1 cellular context compared by ENCODE assay signal in the genomic region with DNA sequence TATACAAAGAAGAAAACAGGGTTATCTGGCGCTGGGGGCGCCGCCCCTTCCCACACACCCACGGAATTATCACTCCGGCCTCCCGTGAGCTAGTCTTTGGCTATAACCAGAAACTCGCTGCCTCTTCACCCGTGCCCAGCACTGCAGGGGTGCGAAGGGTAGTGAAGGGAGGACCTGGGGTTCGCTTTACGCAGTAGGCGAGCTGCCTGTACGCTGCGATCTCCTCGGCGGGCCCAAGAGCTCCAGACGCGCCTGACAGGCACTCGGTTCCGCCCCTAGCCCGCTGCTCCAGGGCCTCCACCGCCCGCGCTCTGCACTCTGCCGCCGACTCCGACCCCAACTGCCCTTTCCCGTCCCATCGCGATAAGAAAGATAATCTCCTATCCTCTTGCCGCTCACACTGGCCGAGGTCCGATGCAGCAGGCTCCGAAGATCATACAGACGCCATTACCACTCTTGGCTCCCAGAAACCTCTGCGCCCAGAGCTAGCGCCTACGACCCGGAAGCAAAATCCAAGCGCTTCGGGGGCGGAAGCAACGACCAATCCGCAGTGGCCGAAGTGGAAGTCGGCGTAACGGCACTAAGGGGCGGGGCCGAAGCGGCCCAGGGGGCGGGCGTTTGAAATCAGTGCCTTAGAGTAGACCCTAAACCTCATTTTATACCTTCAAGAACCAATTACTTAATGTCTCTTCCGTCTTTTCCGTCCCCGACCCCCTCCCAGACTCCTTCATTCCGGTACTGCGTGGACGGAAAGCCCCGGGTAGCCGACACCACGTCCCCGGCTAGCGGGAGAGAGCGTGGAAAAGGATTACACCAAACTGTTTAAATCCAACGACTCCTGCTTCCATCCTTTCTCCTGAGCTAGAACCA.
TF ChIP-seq lines count a peak whose summit lies in the region.

A gene (minus strand): TSS at position 458 of the 870 bp plus-strand sequence. CDS start 1,371 bp downstream, outside the sequence.
A gene (plus strand): TSS at position 611 of the 870 bp plus-strand sequence. CDS start 23,664 bp downstream, outside the sequence.

TF ChIP-seq in K562, 482 proteins besides CTCF, POLR2A, EP300 and RAD21 (continued from another document and continues in another):
- TF ChIP-seq, protein P1, sequence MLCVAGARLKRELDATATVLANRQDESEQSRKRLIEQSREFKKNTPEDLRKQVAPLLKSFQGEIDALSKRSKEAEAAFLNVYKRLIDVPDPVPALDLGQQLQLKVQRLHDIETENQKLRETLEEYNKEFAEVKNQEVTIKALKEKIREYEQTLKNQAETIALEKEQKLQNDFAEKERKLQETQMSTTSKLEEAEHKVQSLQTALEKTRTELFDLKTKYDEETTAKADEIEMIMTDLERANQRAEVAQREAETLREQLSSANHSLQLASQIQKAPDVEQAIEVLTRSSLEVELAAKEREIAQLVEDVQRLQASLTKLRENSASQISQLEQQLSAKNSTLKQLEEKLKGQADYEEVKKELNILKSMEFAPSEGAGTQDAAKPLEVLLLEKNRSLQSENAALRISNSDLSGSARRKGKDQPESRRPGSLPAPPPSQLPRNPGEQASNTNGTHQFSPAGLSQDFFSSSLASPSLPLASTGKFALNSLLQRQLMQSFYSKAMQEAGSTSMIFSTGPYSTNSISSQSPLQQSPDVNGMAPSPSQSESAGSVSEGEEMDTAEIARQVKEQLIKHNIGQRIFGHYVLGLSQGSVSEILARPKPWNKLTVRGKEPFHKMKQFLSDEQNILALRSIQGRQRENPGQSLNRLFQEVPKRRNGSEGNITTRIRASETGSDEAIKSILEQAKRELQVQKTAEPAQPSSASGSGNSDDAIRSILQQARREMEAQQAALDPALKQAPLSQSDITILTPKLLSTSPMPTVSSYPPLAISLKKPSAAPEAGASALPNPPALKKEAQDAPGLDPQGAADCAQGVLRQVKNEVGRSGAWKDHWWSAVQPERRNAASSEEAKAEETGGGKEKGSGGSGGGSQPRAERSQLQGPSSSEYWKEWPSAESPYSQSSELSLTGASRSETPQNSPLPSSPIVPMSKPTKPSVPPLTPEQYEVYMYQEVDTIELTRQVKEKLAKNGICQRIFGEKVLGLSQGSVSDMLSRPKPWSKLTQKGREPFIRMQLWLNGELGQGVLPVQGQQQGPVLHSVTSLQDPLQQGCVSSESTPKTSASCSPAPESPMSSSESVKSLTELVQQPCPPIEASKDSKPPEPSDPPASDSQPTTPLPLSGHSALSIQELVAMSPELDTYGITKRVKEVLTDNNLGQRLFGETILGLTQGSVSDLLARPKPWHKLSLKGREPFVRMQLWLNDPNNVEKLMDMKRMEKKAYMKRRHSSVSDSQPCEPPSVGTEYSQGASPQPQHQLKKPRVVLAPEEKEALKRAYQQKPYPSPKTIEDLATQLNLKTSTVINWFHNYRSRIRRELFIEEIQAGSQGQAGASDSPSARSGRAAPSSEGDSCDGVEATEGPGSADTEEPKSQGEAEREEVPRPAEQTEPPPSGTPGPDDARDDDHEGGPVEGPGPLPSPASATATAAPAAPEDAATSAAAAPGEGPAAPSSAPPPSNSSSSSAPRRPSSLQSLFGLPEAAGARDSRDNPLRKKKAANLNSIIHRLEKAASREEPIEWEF (CRISPR knock-in tag; IDR thresholded peaks at IDR 0.05) = no peak
- TF ChIP-seq TRIM28 (IDR thresholded peaks at IDR 0.05) = 0 out of 2 replicates have a peak, but pooled peaks have one; percentile 9
- TF ChIP-seq ZNF57 (CRISPR knock-in tag; IDR thresholded peaks at IDR 0.05) = no peak
- TF ChIP-seq CAMTA2 (CRISPR knock-in tag; conservative IDR thresholded peaks at IDR 0.05) = 0 out of 2 replicates have a peak, but pooled peaks have one; percentile 35
- TF ChIP-seq, protein P2, sequence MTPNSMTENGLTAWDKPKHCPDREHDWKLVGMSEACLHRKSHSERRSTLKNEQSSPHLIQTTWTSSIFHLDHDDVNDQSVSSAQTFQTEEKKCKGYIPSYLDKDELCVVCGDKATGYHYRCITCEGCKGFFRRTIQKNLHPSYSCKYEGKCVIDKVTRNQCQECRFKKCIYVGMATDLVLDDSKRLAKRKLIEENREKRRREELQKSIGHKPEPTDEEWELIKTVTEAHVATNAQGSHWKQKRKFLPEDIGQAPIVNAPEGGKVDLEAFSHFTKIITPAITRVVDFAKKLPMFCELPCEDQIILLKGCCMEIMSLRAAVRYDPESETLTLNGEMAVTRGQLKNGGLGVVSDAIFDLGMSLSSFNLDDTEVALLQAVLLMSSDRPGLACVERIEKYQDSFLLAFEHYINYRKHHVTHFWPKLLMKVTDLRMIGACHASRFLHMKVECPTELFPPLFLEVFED (CRISPR knock-in tag; conservative IDR thresholded peaks at IDR 0.05) = no peak
- TF ChIP-seq DPF2 (IDR thresholded peaks at IDR 0.05) = no peak
- TF ChIP-seq, protein P3, sequence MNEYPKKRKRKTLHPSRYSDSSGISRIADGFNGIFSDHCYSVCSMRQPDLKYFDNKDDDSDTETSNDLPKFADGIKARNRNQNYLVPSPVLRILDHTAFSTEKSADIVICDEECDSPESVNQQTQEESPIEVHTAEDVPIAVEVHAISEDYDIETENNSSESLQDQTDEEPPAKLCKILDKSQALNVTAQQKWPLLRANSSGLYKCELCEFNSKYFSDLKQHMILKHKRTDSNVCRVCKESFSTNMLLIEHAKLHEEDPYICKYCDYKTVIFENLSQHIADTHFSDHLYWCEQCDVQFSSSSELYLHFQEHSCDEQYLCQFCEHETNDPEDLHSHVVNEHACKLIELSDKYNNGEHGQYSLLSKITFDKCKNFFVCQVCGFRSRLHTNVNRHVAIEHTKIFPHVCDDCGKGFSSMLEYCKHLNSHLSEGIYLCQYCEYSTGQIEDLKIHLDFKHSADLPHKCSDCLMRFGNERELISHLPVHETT (CRISPR knock-in tag; conservative IDR thresholded peaks at IDR 0.05 in 1 of 2, IDR thresholded peaks at IDR 0.05 in 1 of 2) = 0 out of 4 replicates have a peak, but pooled peaks of 1 of the 2 experiments have one; percentile 27
- peak; percentile 86 for TF ChIP-seq SP1 (CRISPR knock-in tag; IDR thresholded peaks at IDR 0.05)
- no peak for TF ChIP-seq ZNF696 (CRISPR knock-in tag; conservative IDR thresholded peaks at IDR 0.05)
- TF ChIP-seq MEF2A (IDR thresholded peaks at IDR 0.05; ENCODE audit: control insufficient read depth, low read depth, low read length) = no peak
- TF ChIP-seq, protein P4, sequence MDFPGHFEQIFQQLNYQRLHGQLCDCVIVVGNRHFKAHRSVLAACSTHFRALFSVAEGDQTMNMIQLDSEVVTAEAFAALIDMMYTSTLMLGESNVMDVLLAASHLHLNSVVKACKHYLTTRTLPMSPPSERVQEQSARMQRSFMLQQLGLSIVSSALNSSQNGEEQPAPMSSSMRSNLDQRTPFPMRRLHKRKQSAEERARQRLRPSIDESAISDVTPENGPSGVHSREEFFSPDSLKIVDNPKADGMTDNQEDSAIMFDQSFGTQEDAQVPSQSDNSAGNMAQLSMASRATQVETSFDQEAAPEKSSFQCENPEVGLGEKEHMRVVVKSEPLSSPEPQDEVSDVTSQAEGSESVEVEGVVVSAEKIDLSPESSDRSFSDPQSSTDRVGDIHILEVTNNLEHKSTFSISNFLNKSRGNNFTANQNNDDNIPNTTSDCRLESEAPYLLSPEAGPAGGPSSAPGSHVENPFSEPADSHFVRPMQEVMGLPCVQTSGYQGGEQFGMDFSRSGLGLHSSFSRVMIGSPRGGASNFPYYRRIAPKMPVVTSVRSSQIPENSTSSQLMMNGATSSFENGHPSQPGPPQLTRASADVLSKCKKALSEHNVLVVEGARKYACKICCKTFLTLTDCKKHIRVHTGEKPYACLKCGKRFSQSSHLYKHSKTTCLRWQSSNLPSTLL (IDR thresholded peaks at IDR 0.05) = no peak
- TF ChIP-seq ZEB2 (IDR thresholded peaks at IDR 0.05) = no peak
- TF ChIP-seq CBFA2T2 (conservative IDR thresholded peaks at IDR 0.05) = no peak
- TF ChIP-seq ERF (CRISPR knock-in tag; IDR thresholded peaks at IDR 0.05) = no peak
- no peak for TF ChIP-seq TFAM (CRISPR knock-in tag; conservative IDR thresholded peaks at IDR 0.05)
- TF ChIP-seq ZNF699 (CRISPR knock-in tag; IDR thresholded peaks at IDR 0.05; ENCODE audit: insufficient replicate concordance) = no peak
- TF ChIP-seq BRD9 (IDR thresholded peaks at IDR 0.05; ENCODE audit: low read depth, partially characterized antibody) = no peak
- TF ChIP-seq, protein P5, sequence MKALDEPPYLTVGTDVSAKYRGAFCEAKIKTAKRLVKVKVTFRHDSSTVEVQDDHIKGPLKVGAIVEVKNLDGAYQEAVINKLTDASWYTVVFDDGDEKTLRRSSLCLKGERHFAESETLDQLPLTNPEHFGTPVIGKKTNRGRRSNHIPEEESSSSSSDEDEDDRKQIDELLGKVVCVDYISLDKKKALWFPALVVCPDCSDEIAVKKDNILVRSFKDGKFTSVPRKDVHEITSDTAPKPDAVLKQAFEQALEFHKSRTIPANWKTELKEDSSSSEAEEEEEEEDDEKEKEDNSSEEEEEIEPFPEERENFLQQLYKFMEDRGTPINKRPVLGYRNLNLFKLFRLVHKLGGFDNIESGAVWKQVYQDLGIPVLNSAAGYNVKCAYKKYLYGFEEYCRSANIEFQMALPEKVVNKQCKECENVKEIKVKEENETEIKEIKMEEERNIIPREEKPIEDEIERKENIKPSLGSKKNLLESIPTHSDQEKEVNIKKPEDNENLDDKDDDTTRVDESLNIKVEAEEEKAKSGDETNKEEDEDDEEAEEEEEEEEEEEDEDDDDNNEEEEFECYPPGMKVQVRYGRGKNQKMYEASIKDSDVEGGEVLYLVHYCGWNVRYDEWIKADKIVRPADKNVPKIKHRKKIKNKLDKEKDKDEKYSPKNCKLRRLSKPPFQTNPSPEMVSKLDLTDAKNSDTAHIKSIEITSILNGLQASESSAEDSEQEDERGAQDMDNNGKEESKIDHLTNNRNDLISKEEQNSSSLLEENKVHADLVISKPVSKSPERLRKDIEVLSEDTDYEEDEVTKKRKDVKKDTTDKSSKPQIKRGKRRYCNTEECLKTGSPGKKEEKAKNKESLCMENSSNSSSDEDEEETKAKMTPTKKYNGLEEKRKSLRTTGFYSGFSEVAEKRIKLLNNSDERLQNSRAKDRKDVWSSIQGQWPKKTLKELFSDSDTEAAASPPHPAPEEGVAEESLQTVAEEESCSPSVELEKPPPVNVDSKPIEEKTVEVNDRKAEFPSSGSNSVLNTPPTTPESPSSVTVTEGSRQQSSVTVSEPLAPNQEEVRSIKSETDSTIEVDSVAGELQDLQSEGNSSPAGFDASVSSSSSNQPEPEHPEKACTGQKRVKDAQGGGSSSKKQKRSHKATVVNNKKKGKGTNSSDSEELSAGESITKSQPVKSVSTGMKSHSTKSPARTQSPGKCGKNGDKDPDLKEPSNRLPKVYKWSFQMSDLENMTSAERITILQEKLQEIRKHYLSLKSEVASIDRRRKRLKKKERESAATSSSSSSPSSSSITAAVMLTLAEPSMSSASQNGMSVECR (CRISPR knock-in tag; IDR thresholded peaks at IDR 0.05) = no peak; the same call in 1 of the 2 replicates
- TF ChIP-seq GATA2 (CRISPR knock-in tag; IDR thresholded peaks at IDR 0.05) = no peak
- no peak for TF ChIP-seq KAT2B (IDR thresholded peaks at IDR 0.05; ENCODE audit: low read depth, low read length)
- TF ChIP-seq, protein P6, sequence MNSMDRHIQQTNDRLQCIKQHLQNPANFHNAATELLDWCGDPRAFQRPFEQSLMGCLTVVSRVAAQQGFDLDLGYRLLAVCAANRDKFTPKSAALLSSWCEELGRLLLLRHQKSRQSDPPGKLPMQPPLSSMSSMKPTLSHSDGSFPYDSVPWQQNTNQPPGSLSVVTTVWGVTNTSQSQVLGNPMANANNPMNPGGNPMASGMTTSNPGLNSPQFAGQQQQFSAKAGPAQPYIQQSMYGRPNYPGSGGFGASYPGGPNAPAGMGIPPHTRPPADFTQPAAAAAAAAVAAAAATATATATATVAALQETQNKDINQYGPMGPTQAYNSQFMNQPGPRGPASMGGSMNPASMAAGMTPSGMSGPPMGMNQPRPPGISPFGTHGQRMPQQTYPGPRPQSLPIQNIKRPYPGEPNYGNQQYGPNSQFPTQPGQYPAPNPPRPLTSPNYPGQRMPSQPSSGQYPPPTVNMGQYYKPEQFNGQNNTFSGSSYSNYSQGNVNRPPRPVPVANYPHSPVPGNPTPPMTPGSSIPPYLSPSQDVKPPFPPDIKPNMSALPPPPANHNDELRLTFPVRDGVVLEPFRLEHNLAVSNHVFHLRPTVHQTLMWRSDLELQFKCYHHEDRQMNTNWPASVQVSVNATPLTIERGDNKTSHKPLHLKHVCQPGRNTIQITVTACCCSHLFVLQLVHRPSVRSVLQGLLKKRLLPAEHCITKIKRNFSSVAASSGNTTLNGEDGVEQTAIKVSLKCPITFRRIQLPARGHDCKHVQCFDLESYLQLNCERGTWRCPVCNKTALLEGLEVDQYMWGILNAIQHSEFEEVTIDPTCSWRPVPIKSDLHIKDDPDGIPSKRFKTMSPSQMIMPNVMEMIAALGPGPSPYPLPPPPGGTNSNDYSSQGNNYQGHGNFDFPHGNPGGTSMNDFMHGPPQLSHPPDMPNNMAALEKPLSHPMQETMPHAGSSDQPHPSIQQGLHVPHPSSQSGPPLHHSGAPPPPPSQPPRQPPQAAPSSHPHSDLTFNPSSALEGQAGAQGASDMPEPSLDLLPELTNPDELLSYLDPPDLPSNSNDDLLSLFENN (IDR thresholded peaks at IDR 0.05; ENCODE audit: low read depth in 2 of 2, low read length in 2 of 2) = no peak
- TF ChIP-seq, protein P7, sequence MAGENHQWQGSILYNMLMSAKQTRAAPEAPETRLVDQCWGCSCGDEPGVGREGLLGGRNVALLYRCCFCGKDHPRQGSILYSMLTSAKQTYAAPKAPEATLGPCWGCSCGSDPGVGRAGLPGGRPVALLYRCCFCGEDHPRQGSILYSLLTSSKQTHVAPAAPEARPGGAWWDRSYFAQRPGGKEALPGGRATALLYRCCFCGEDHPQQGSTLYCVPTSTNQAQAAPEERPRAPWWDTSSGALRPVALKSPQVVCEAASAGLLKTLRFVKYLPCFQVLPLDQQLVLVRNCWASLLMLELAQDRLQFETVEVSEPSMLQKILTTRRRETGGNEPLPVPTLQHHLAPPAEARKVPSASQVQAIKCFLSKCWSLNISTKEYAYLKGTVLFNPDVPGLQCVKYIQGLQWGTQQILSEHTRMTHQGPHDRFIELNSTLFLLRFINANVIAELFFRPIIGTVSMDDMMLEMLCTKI (IDR thresholded peaks at IDR 0.05; ENCODE audit: partially characterized antibody) = no peak
- TF ChIP-seq MTA3 (IDR thresholded peaks at IDR 0.05; ENCODE audit: borderline replicate concordance) = peak; percentile 59; the same call in 1 of the 2 replicates
- no peak for TF ChIP-seq HMG20B (CRISPR knock-in tag; IDR thresholded peaks at IDR 0.05)
- no peak for TF ChIP-seq SRF (CRISPR knock-in tag; IDR thresholded peaks at IDR 0.05)
- TF ChIP-seq KLF16 (IDR thresholded peaks at IDR 0.05) = no peak
- TF ChIP-seq ELF1 (tag; IDR thresholded peaks at IDR 0.05) = peak; percentile 79
- TF ChIP-seq U2AF2 (optimal IDR thresholded peaks at IDR 0.05; ENCODE audit: low read depth, low read length) = no peak
- peak; percentile 81 for TF ChIP-seq EHMT2 (IDR thresholded peaks at IDR 0.05)
- TF ChIP-seq PPARD (CRISPR knock-in tag; IDR thresholded peaks at IDR 0.05) = no peak
- peak; percentile 75 for TF ChIP-seq CHD1 (IDR thresholded peaks at IDR 0.05; ENCODE audit: low read length)
